Comparison of ENCODE assay signal across 13 cellular contexts in genomic region chr4:168797176-168797575, GRCh38.
DNase-seq lines count a peak whose midpoint lies in the region; ATAC-seq and TF ChIP-seq lines count a peak whose summit lies in the region.
"Had no signal": no experiment of that assay in that cellular context is flagged by ENCODE, and none has a peak within 500 bp of the region (broad histone marks: within the 10 kb centered on the region; RNA-seq: fewer than 3 reads in every experiment).

No MANE protein-coding gene starts in this region.

- H3K4me1 Mint-ChIP-seq in activated T-helper 1 cell treated with anti-CD3 and anti-CD28 coated beads, Interleukin-12 subunit alpha, Interleukin-12 subunit beta, Interleukin-2, Interleukin-4 antibody, amounts not matched to agents 30 ng/mL and 10 ng/mL and 1 ng/mL, durations not matched to agents 14 hours and 24 hours and 36 hours (ENCODE audit: low read depth) = no peaks in the 10 kb centered on the region
- H3K4me1 Mint-ChIP-seq: IgD-negative memory B cell had no signal

- intact Hi-C loops in activated T-helper 1 cell treated with anti-CD3 and anti-CD28 coated beads, Interleukin-12 subunit alpha, Interleukin-12 subunit beta, Interleukin-2, Interleukin-4 antibody, amounts not matched to agents 30 ng/mL and 10 ng/mL and 1 ng/mL, durations not matched to agents 14 hours and 24 hours and 36 hours (cut with micrococcal nuclease) = no loop called here

- DNase-seq in AG10803 (ENCODE audit: low read depth) = peak; percentile 67
- peak; percentile 27 to 88 for DNase-seq in NOMO-1 (lab: John Stamatoyannopoulos, UW; ENCODE audit: unreplicated experiment in 2 of 2)
- DNase-seq in dermis microvascular lymphatic vessel endothelial cell (ENCODE audit: low read depth in 2 of 2) = peak; percentile 74 to 86
- peak; percentile 68 for DNase-seq in myocyte (ENCODE audit: low read depth)
- DNase-seq in activated T-helper 1 cell treated with anti-CD3 and anti-CD28 coated beads, Interleukin-12 subunit alpha, Interleukin-12 subunit beta, Interleukin-2, Interleukin-4 antibody, amounts not matched to agents 30 ng/mL and 10 ng/mL and 1 ng/mL, durations not matched to agents 14 hours and 24 hours and 36 hours (ENCODE audit: low spot score) = no peak
- DNase-seq in DMS 273 (lab: John Stamatoyannopoulos, UW; ENCODE audit: unreplicated experiment) = no peak
- no peak for DNase-seq in NCI-H2171 treated with DMSO at 0.1 percent for 48 hours (lab: John Stamatoyannopoulos, UW)
- DNase-seq: CD8-positive, alpha-beta T cell; cortex of kidney; stimulated activated CD4-positive, alpha-beta T cell treated with anti-CD3 and anti-CD28 coated beads, Interleukin-1b, Interleukin-23, amount 100 ng/mL, for 48 hours; upper lobe of left lung had no signal

- H3K4me3 Mint-ChIP-seq in activated T-helper 1 cell treated with anti-CD3 and anti-CD28 coated beads, Interleukin-12 subunit alpha, Interleukin-12 subunit beta, Interleukin-2, Interleukin-4 antibody, amounts not matched to agents 30 ng/mL and 10 ng/mL and 1 ng/mL, durations not matched to agents 14 hours and 24 hours and 36 hours = no peak overlapping the region
- H3K4me3 Mint-ChIP-seq: CD8-positive, alpha-beta T cell; IgD-negative memory B cell had no signal

- H3K36me3 Mint-ChIP-seq in activated T-helper 1 cell treated with anti-CD3 and anti-CD28 coated beads, Interleukin-12 subunit alpha, Interleukin-12 subunit beta, Interleukin-2, Interleukin-4 antibody, amounts not matched to agents 30 ng/mL and 10 ng/mL and 1 ng/mL, durations not matched to agents 14 hours and 24 hours and 36 hours (ENCODE audit: low read depth) = no peaks in the 10 kb centered on the region
- H3K36me3 Mint-ChIP-seq: CD8-positive, alpha-beta T cell; IgD-negative memory B cell had no signal

- ATAC-seq in GM19397 (IDR thresholded peaks at IDR 0.05; ENCODE audit: unreplicated experiment) = no peak
- ATAC-seq: CD8-positive, alpha-beta T cell had no signal

- H3K27ac Mint-ChIP-seq in activated T-helper 1 cell treated with anti-CD3 and anti-CD28 coated beads, Interleukin-12 subunit alpha, Interleukin-12 subunit beta, Interleukin-2, Interleukin-4 antibody, amounts not matched to agents 30 ng/mL and 10 ng/mL and 1 ng/mL, durations not matched to agents 14 hours and 24 hours and 36 hours = no peak overlapping the region
- H3K27ac Mint-ChIP-seq: CD8-positive, alpha-beta T cell; IgD-negative memory B cell had no signal

- peaks cover 2% of the 10 kb centered on the region for H3K27me3 Mint-ChIP-seq in activated T-helper 1 cell treated with anti-CD3 and anti-CD28 coated beads, Interleukin-12 subunit alpha, Interleukin-12 subunit beta, Interleukin-2, Interleukin-4 antibody, amounts not matched to agents 30 ng/mL and 10 ng/mL and 1 ng/mL, durations not matched to agents 14 hours and 24 hours and 36 hours (ENCODE audit: insufficient read depth)

- no peak overlapping the region for H3K4me3 ChIP-seq in AG10803 (ENCODE audit: low read length)
- H3K4me3 ChIP-seq: upper lobe of left lung had no signal

- peaks cover 4% of the 10 kb centered on the region for H3K9me3 Mint-ChIP-seq in activated T-helper 1 cell treated with anti-CD3 and anti-CD28 coated beads, Interleukin-12 subunit alpha, Interleukin-12 subunit beta, Interleukin-2, Interleukin-4 antibody, amounts not matched to agents 30 ng/mL and 10 ng/mL and 1 ng/mL, durations not matched to agents 14 hours and 24 hours and 36 hours
- H3K9me3 Mint-ChIP-seq: CD8-positive, alpha-beta T cell had no signal

- no peak for TF ChIP-seq CTCF in AG10803 (conservative IDR thresholded peaks at IDR 0.05; ENCODE audit: low read length)

Comparison
In these comparisons a context has a peak if more than half of its experiments do, and no peak if none do; other contexts are left out.
1. DNase-seq: peak in AG10803 (single experiment), NOMO-1 (2 of 2), dermis microvascular lymphatic vessel endothelial cell (2 of 2) and myocyte (single experiment); none in activated T-helper 1 cell treated with anti-CD3 and anti-CD28 coated beads, Interleukin-12 subunit alpha, Interleukin-12 subunit beta, Interleukin-2, Interleukin-4 antibody, amounts not matched to agents 30 ng/mL and 10 ng/mL and 1 ng/mL, durations not matched to agents 14 hours and 24 hours and 36 hours (single experiment), DMS 273 (single experiment) and NCI-H2171 treated with DMSO at 0.1 percent for 48 hours (single experiment).